ENCODE assay signal across 1 cellular context in the genomic region with DNA sequence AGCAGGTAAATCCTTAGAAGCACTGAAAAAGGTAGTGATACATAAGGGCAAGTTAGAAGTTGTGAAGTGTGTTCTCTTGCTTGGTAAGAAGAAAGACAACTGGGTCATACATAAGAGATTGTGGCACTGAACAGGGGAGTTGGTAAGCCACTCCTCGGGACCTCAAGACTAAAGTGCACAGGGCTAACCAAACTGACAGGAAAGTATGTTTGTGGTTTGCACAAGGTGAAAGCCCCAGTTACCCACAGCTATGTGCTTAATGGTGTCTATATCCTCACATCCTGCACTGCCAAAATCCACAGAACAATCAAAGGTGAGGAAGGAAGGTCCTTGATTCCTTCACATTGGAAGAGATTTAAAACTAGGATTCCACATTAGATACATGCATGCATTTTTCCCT.
TF ChIP-seq lines count a peak whose summit lies in the region.

No MANE protein-coding gene starts in this region.

TF ChIP-seq in GM12878, 131 proteins besides CTCF, POLR2A, EP300 and RAD21:
- TF ChIP-seq, protein P1, sequence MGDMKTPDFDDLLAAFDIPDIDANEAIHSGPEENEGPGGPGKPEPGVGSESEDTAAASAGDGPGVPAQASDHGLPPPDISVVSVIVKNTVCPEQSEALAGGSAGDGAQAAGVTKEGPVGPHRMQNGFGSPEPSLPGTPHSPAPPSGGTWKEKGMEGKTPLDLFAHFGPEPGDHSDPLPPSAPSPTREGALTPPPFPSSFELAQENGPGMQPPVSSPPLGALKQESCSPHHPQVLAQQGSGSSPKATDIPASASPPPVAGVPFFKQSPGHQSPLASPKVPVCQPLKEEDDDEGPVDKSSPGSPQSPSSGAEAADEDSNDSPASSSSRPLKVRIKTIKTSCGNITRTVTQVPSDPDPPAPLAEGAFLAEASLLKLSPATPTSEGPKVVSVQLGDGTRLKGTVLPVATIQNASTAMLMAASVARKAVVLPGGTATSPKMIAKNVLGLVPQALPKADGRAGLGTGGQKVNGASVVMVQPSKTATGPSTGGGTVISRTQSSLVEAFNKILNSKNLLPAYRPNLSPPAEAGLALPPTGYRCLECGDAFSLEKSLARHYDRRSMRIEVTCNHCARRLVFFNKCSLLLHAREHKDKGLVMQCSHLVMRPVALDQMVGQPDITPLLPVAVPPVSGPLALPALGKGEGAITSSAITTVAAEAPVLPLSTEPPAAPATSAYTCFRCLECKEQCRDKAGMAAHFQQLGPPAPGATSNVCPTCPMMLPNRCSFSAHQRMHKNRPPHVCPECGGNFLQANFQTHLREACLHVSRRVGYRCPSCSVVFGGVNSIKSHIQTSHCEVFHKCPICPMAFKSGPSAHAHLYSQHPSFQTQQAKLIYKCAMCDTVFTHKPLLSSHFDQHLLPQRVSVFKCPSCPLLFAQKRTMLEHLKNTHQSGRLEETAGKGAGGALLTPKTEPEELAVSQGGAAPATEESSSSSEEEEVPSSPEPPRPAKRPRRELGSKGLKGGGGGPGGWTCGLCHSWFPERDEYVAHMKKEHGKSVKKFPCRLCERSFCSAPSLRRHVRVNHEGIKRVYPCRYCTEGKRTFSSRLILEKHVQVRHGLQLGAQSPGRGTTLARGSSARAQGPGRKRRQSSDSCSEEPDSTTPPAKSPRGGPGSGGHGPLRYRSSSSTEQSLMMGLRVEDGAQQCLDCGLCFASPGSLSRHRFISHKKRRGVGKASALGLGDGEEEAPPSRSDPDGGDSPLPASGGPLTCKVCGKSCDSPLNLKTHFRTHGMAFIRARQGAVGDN (IDR thresholded peaks at IDR 0.05): peak; percentile 42; the same call in 1 of the 2 replicates
- TF ChIP-seq RUNX3 (IDR thresholded peaks at IDR 0.05; ENCODE audit: low read length): peak; percentile 67; the same call in 1 of the 2 replicates
- no peak for TF ChIP-seq ATF7 (IDR thresholded peaks at IDR 0.05; ENCODE audit: low read depth)
- TF ChIP-seq IKZF1 (conservative IDR thresholded peaks at IDR 0.05): peak; percentile 37; the same call in 1 of the 2 replicates
- no peak for TF ChIP-seq ASH2L (IDR thresholded peaks at IDR 0.05; ENCODE audit: borderline replicate concordance, low read depth)
- TF ChIP-seq MTA2 (IDR thresholded peaks at IDR 0.05; ENCODE audit: low read depth): peak; percentile 52; the same call in 1 of the 2 replicates
- 0 out of 2 replicates have a peak, but pooled peaks have one; percentile 37 for TF ChIP-seq GATAD2B (conservative IDR thresholded peaks at IDR 0.05; ENCODE audit: low read depth)
- TF ChIP-seq IKZF2 (IDR thresholded peaks at IDR 0.05): peak; percentile 24 to 30; a peak in 2 of 4 replicates
- TF ChIP-seq, protein P2, sequence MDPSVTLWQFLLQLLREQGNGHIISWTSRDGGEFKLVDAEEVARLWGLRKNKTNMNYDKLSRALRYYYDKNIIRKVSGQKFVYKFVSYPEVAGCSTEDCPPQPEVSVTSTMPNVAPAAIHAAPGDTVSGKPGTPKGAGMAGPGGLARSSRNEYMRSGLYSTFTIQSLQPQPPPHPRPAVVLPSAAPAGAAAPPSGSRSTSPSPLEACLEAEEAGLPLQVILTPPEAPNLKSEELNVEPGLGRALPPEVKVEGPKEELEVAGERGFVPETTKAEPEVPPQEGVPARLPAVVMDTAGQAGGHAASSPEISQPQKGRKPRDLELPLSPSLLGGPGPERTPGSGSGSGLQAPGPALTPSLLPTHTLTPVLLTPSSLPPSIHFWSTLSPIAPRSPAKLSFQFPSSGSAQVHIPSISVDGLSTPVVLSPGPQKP (IDR thresholded peaks at IDR 0.05; ENCODE audit: low read depth, low read length): no peak
TF ChIP-seq in GM12878: peak in this region for 6.
